ENCODE assay signal across 3 cellular contexts in genomic region chr11:62391642-62392425, GRCh38.
A peak's percentile ranks its signal among the peaks of the same experiment; 100 is the strongest.
TF ChIP-seq lines count a peak whose summit lies in the region.

No MANE protein-coding gene starts in this region.

TF ChIP-seq in SK-N-SH, 30 proteins besides CTCF, POLR2A, EP300 and RAD21:
- TF ChIP-seq GATA2 (CRISPR knock-in tag; IDR thresholded peaks at IDR 0.05) (0 out of 2 replicates have a peak, but pooled peaks have one; percentile 14), PBX3 (IDR thresholded peaks at IDR 0.05) (no peak)

TF ChIP-seq in SK-N-SH treated with all-trans-retinoic acid at 6 μM for 48 hours, 23 proteins besides CTCF, POLR2A, EP300 and RAD21:
- TF ChIP-seq CSDC2 (CRISPR knock-in tag; IDR thresholded peaks at IDR 0.05) (no peak), OSR1 (CRISPR knock-in tag; IDR thresholded peaks at IDR 0.05) (no peak), TSHZ2 (CRISPR knock-in tag; IDR thresholded peaks at IDR 0.05) (no peak), ZFP30 (CRISPR knock-in tag; IDR thresholded peaks at IDR 0.05) (no peak), ZNF70 (CRISPR knock-in tag; IDR thresholded peaks at IDR 0.05) (no peak), ZC3H10 (CRISPR knock-in tag; IDR thresholded peaks at IDR 0.05) (no peak), ZNF565 (CRISPR knock-in tag; conservative IDR thresholded peaks at IDR 0.05; ENCODE audit: low read depth) (no peak), CREB5 (CRISPR knock-in tag; IDR thresholded peaks at IDR 0.05; ENCODE audit: low read depth) (no peak), ARNTL (CRISPR knock-in tag; IDR thresholded peaks at IDR 0.05; ENCODE audit: borderline replicate concordance, low read depth) (no peak), TOX (CRISPR knock-in tag; IDR thresholded peaks at IDR 0.05; ENCODE audit: borderline replicate concordance) (no peak), GLIS3 (CRISPR knock-in tag; IDR thresholded peaks at IDR 0.05) (no peak), PPARA (CRISPR knock-in tag; IDR thresholded peaks at IDR 0.05; ENCODE audit: borderline replicate concordance) (no peak), ZFP3 (CRISPR knock-in tag; IDR thresholded peaks at IDR 0.05) (no peak), ZNF8 (CRISPR knock-in tag; IDR thresholded peaks at IDR 0.05) (no peak)
TF ChIP-seq in SK-N-SH treated with all-trans-retinoic acid at 6 μM for 48 hours: peak in this region for 0.

TF ChIP-seq in K562, 482 proteins besides CTCF, POLR2A, EP300 and RAD21:
- no peak for TF ChIP-seq ZEB2 (IDR thresholded peaks at IDR 0.05)
- no peak for TF ChIP-seq CBX1 (IDR thresholded peaks at IDR 0.05; ENCODE audit: low read depth)
- TF ChIP-seq ADNP (tag; IDR thresholded peaks at IDR 0.05) = no peak
- no peak for TF ChIP-seq NFE2L1 (tag; IDR thresholded peaks at IDR 0.05; ENCODE audit: borderline replicate concordance, low read depth)
- TF ChIP-seq TFAP4 (CRISPR knock-in tag; IDR thresholded peaks at IDR 0.05; ENCODE audit: borderline replicate concordance) = no peak
- peak; percentile 47; the same call in 1 of the 2 replicates for TF ChIP-seq GATA2 (CRISPR knock-in tag; IDR thresholded peaks at IDR 0.05)
